16 cellular contexts compared by ENCODE assay signal in genomic region chr16:11198375-11198774, GRCh38.
"Had no signal": no experiment of that assay in that cellular context is flagged by ENCODE, and none has a peak within 500 bp of the region (broad histone marks: within the 10 kb centered on the region; RNA-seq: fewer than 3 reads in every experiment).

No MANE protein-coding gene starts in this region.

- H3K27me3 ChIP-seq: cardiac muscle cell, dorsolateral prefrontal cortex, testis, upper lobe of left lung had no signal

- ATAC-seq: stimulated activated naive CD8-positive, alpha-beta T cell treated with anti-CD3 and anti-CD28 coated beads, Interleukin-15, amount 100 ng/mL, for 72 hours had no signal

- H3K4me3 ChIP-seq: cardiac muscle cell, dorsolateral prefrontal cortex, esophagus squamous epithelium, prostate gland, testis, upper lobe of left lung had no signal

- H3K4me1 ChIP-seq: prostate gland, testis had no signal

- H3K27ac ChIP-seq: cardiac muscle cell, dorsolateral prefrontal cortex, esophagus squamous epithelium, prostate gland, testis, upper lobe of left lung had no signal

- DNase-seq: activated CD4-positive, CD25-positive, alpha-beta regulatory T cell; activated naive CD4-positive, alpha-beta T cell treated with anti-CD3 and anti-CD28 coated beads, Interleukin-2, amount 50 U/mL, for 16 hours; dorsolateral prefrontal cortex; esophagus squamous epithelium; hippocampal formation; mesenchymal stem cell; right cardiac atrium; SK-N-SH; stimulated activated CD4-positive, alpha-beta T cell treated with anti-CD3 and anti-CD28 coated beads, Interleukin-4, amount 100 ng/mL, for 24 hours; stimulated activated CD8-positive, alpha-beta memory T cell treated with anti-CD3 and anti-CD28 coated beads, Interleukin-4, amount 100 ng/mL, for 48 hours; stimulated activated naive CD8-positive, alpha-beta T cell treated with anti-CD3 and anti-CD28 coated beads, Interleukin-15, amount 100 ng/mL, for 72 hours; testis had no signal

- H3K36me3 ChIP-seq: cardiac muscle cell, esophagus squamous epithelium, prostate gland, upper lobe of left lung had no signal

- H3K9me3 Mint-ChIP-seq: nephron; stimulated activated naive CD8-positive, alpha-beta T cell treated with anti-CD3 and anti-CD28 coated beads, Interleukin-15, amount 100 ng/mL, for 72 hours had no signal

- H3K4me2 ChIP-seq: SK-N-SH had no signal

- H3K27me3 Mint-ChIP-seq: stimulated activated naive CD8-positive, alpha-beta T cell treated with anti-CD3 and anti-CD28 coated beads, Interleukin-15, amount 100 ng/mL, for 72 hours had no signal

- H3K27ac Mint-ChIP-seq: nephron had no signal

- H3K9ac ChIP-seq: SK-N-SH had no signal

- H3K4me3 Mint-ChIP-seq: nephron; stimulated activated naive CD8-positive, alpha-beta T cell treated with anti-CD3 and anti-CD28 coated beads, Interleukin-15, amount 100 ng/mL, for 72 hours had no signal

- H3K9me3 ChIP-seq: esophagus squamous epithelium, prostate gland, SK-N-SH, testis, upper lobe of left lung had no signal
